In the genomic region with DNA sequence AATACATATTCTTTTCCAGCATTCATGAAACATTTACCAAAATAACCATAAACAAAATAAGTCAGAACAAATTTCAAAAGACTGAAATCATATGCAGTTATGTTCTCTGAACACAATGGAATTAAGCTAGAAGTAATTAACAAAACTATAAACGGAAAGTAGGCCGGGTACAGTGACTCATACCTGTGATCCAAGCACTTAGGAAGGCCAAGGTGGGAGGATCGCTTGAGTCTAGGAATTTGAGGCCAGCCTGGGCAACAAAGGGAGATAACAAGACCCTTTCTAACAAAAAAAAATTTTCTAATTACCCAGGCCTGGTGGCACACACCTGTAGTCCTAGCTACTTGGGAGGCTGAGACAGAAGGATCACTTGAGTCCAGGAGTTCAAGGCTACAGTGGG, we compare ENCODE assay signal across 1 cellular context.
TF ChIP-seq lines count a peak whose summit lies in the region.

No MANE protein-coding gene starts in this region.

TF ChIP-seq in IMR-90, 13 proteins besides CTCF, POLR2A, EP300 and RAD21 (continued from another document):
- TF ChIP-seq MAZ (IDR thresholded peaks at IDR 0.05; ENCODE audit: borderline replicate concordance, low read depth, low read length), result no peak
